ENCODE assay signal across 20 cellular contexts in the genomic region with DNA sequence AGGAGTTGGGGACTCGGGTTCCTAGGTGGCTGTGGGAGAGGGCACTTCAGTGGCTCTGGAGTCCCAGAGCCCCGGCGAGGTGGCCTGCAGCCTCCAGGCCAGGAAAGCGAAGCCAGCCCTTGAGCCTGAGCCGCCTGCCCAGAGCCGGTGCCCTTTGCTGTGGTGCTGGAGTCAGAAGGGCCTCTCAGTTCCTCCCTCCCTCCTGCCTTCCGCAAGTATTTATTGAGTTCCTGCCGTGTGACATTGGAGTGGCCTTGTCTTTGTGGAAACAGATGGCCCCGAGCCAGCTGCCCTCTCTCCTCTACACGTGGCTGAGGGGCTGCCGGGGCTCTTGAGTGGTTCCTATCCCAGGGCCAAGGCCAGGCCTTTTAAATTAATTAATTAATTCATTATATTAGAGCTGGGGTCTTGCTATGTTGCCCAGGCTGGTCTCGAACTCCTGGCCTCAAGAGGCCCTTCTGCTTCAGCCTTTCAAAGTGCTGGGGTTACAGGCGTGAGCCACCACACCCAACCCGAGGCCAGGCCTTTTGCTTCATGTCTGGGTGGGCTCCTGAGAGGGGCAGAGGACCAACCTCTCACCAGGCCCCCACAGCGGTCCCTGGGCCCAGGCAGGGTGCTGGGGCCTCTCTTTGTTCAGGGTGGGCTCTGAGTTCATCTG. TPM values are rescaled to one million over a fixed set of nuclear protein-coding genes. Genes with fewer than 3 reads are reported as not detected.
DNase-seq lines count a peak whose midpoint lies in the region; ATAC-seq and TF ChIP-seq lines count a peak whose summit lies in the region.
"Had no signal": no experiment of that assay in that cellular context is flagged by ENCODE, and none has a peak within 500 bp of the region (broad histone marks: within the 10 kb centered on the region; RNA-seq: fewer than 3 reads in every experiment).

No MANE protein-coding gene starts in this region.

- H3K4me3 Mint-ChIP-seq in effector memory CD8-positive, alpha-beta T cell, result peak overlapping the region; percentile 50 to 53
- no peak overlapping the region for H3K4me3 Mint-ChIP-seq in MCF 10A (ENCODE audit: unreplicated experiment)
- H3K4me3 Mint-ChIP-seq: activated naive CD8-positive, alpha-beta T cell; stimulated activated naive CD8-positive, alpha-beta T cell treated with anti-CD3 and anti-CD28 coated beads, Interleukin-15, amount 100 ng/mL, for 72 hours had no signal

- no TSS peak for BruUV-seq in MCF 10A (replicated peaks; lab: Mats Ljungman, UMichigan)

- no peaks in the 10 kb centered on the region for H3K27me3 Mint-ChIP-seq in effector memory CD8-positive, alpha-beta T cell
- no peaks in the 10 kb centered on the region for H3K27me3 Mint-ChIP-seq in MCF 10A (ENCODE audit: insufficient read depth, unreplicated experiment)
- H3K27me3 Mint-ChIP-seq: activated naive CD8-positive, alpha-beta T cell; stimulated activated naive CD8-positive, alpha-beta T cell treated with anti-CD3 and anti-CD28 coated beads, Interleukin-15, amount 100 ng/mL, for 72 hours had no signal

- H3K36me3 ChIP-seq in skeletal muscle tissue (ENCODE audit: control insufficient read depth in 3 of 3, insufficient read depth in 3 of 3, low read length in 3 of 3) (no peaks in the 10 kb centered on the region), colonic mucosa (no peaks in the 10 kb centered on the region)
- H3K36me3 ChIP-seq: upper lobe of left lung had no signal

- H3K4me1 Mint-ChIP-seq in effector memory CD8-positive, alpha-beta T cell (ENCODE audit: low read depth in 2 of 2), result peaks cover 47 to 55% of the 10 kb centered on the region in 2 donors
- H3K4me1 Mint-ChIP-seq in MCF 10A (ENCODE audit: insufficient read depth, unreplicated experiment), result peaks cover 4% of the 10 kb centered on the region

- H3K9me3 ChIP-seq in skeletal muscle tissue (ENCODE audit: control insufficient read depth in 3 of 3, low read length in 3 of 3), result no peaks in the 10 kb centered on the region
- H3K9me3 ChIP-seq in colonic mucosa, result no peaks in the 10 kb centered on the region
- H3K9me3 ChIP-seq: mucosa of descending colon, upper lobe of left lung had no signal

- intact Hi-C loops in MCF 10A (cut with micrococcal nuclease) (no loop called here), colonic mucosa (cut with DNase I) (no loop called here)

- H3K27me3 ChIP-seq in skeletal muscle tissue (ENCODE audit: control insufficient read depth in 3 of 3, insufficient read depth in 3 of 3, low read length in 3 of 3), result no peaks in the 10 kb centered on the region
- H3K27me3 ChIP-seq in colonic mucosa, result no peaks in the 10 kb centered on the region
- H3K27me3 ChIP-seq: upper lobe of left lung had no signal

- H3K4me1 ChIP-seq in skeletal muscle tissue (ENCODE audit: control insufficient read depth in 3 of 3, insufficient read depth in 3 of 3, low read length in 3 of 3), result peaks cover 0 to 15% (median 8%) of the 10 kb centered on the region in 3 donors
- no peaks in the 10 kb centered on the region for H3K4me1 ChIP-seq in colonic mucosa

- H3K9me3 Mint-ChIP-seq in effector memory CD8-positive, alpha-beta T cell, result no peaks in the 10 kb centered on the region
- no peaks in the 10 kb centered on the region for H3K9me3 Mint-ChIP-seq in MCF 10A (ENCODE audit: unreplicated experiment)
- H3K9me3 Mint-ChIP-seq: stimulated activated naive CD8-positive, alpha-beta T cell treated with anti-CD3 and anti-CD28 coated beads, Interleukin-15, amount 100 ng/mL, for 72 hours had no signal

- POLR2A ChIA-PET in RWPE1 (lab: Yijun Ruan, JAX; ENCODE audit: low non-redundant PET) (no interaction called here), MCF 10A (lab: Yijun Ruan, JAX) (no interaction called here)

- H3K27ac Mint-ChIP-seq in effector memory CD8-positive, alpha-beta T cell, result peak overlapping the region; percentile 15 to 95
- no peak overlapping the region for H3K27ac Mint-ChIP-seq in MCF 10A (ENCODE audit: low read depth, unreplicated experiment)

- peak overlapping the region; percentile 66; the same call in 1 of the 2 replicates for H3K27ac ChIP-seq in RWPE1
- H3K27ac ChIP-seq in skeletal muscle tissue (ENCODE audit: low read depth, low read length), result peak overlapping the region; percentile 58
- no peak overlapping the region for H3K27ac ChIP-seq in colonic mucosa
- H3K27ac ChIP-seq: upper lobe of left lung had no signal

- no peak overlapping the region for H3K9ac ChIP-seq in skeletal muscle tissue (ENCODE audit: low read depth in 1 of 3, low read length in 3 of 3)
- H3K9ac ChIP-seq in colonic mucosa (ENCODE audit: low read depth in 2 of 2, low read length in 2 of 2), result no peak overlapping the region

- TF ChIP-seq CTCF in RWPE1 (conservative IDR thresholded peaks at IDR 0.05; ENCODE audit: low read depth) (no peak), MCF 10A (IDR thresholded peaks at IDR 0.05; ENCODE audit: unreplicated experiment) (no peak), colonic mucosa (IDR thresholded peaks at IDR 0.05) (no peak)

- peaks cover 5% of the 10 kb centered on the region for H3K36me3 Mint-ChIP-seq in effector memory CD8-positive, alpha-beta T cell (ENCODE audit: insufficient read depth)
- H3K36me3 Mint-ChIP-seq in MCF 10A (ENCODE audit: insufficient read depth, unreplicated experiment), result peaks cover 5% of the 10 kb centered on the region
- H3K36me3 Mint-ChIP-seq: activated naive CD8-positive, alpha-beta T cell had no signal

- DNase-seq in NCI-H82 (lab: John Stamatoyannopoulos, UW) (peak; percentile 58), NCI-H82 treated with DMSO at 0.1 percent for 48 hours (lab: John Stamatoyannopoulos, UW; ENCODE audit: unreplicated experiment) (no peak), RWPE1 (ENCODE audit: low spot score) (no peak), NCI-H2029 treated with DMSO at 0.1 percent for 48 hours (lab: John Stamatoyannopoulos, UW) (no peak), MCF 10A (ENCODE audit: unreplicated experiment) (no peak), colonic mucosa (no peak)
- no peak for DNase-seq in effector memory CD8-positive, alpha-beta T cell
- DNase-seq: activated CD4-positive, alpha-beta T cell treated with anti-CD3 and anti-CD28 coated beads for 1 hour; cortex of kidney; head of caudate nucleus; mucosa of descending colon; MV-4-11; NCI-H1694; OCI-M1; SHP77; stimulated activated CD4-positive, alpha-beta T cell treated with anti-CD3 and anti-CD28 coated beads, Interleukin-12 subunit alpha, Interleukin-12 subunit beta, amount 100 ng/mL, for 4 hours; stimulated activated naive CD8-positive, alpha-beta T cell treated with anti-CD3 and anti-CD28 coated beads, Interleukin-15, amount 100 ng/mL, for 72 hours; upper lobe of left lung had no signal

- no peak for ATAC-seq in effector memory CD8-positive, alpha-beta T cell (replicated peaks)
- ATAC-seq: mucosa of descending colon; stimulated activated naive CD8-positive, alpha-beta T cell treated with anti-CD3 and anti-CD28 coated beads, Interleukin-15, amount 100 ng/mL, for 72 hours had no signal

- CTCF ChIA-PET in RWPE1 (lab: Yijun Ruan, JAX), result no interaction called here
- CTCF ChIA-PET in MCF 10A (lab: Yijun Ruan, JAX), result no interaction called here

- H3K4me3 ChIP-seq in skeletal muscle tissue (ENCODE audit: low read length in 3 of 3), result no peak overlapping the region
- no peak overlapping the region for H3K4me3 ChIP-seq in colonic mucosa
- H3K4me3 ChIP-seq: mucosa of descending colon, upper lobe of left lung had no signal

RNA-seq across cellular contexts. Expression of gene IER5L, which starts 45.6 kb away (rescaled TPM):
- total RNA-seq in skeletal muscle tissue (16.7 TPM), MCF 10A (2022) (11.9 and 13.4 TPM in 2 replicates), colonic mucosa (1 to 10 TPM; 9.1 to 9.6 TPM)
